15 cellular contexts compared by ENCODE assay signal in genomic region chr4:154597281-154597680, GRCh38. TPM values are rescaled to one million over a fixed set of nuclear protein-coding genes. Genes with fewer than 3 reads are reported as not detected.
"Had no signal": no experiment of that assay in that cellular context is flagged by ENCODE, and none has a peak within 500 bp of the region (broad histone marks: within the 10 kb centered on the region; RNA-seq: fewer than 3 reads in every experiment).

No MANE protein-coding gene starts in this region.

RNA-seq across cellular contexts. Expression of gene FGA, which starts 6.7 kb away (rescaled TPM):
- total RNA-seq: activated naive CD4-positive, alpha-beta T cell treated with anti-CD3 and anti-CD28 coated beads for 36 hours; activated naive CD4-positive, alpha-beta T cell treated with anti-CD3 and anti-CD28 coated beads, Interleukin-2, amount 50 U/mL, for 72 hours; activated naive CD8-positive, alpha-beta T cell treated with anti-CD3 and anti-CD28 coated beads for 36 hours; activated naive CD8-positive, alpha-beta T cell treated with anti-CD3 and anti-CD28 coated beads, Interleukin-2, amount 10 ng/mL, durations not matched to agents 7 days and 5 days; activated T-cell treated with anti-CD3 and anti-CD28 coated beads, Interleukin-2, amount 50 U/mL, for 72 hours; activated T-helper 1 cell treated with anti-CD3 and anti-CD28 coated beads, Interleukin-12 subunit alpha, Interleukin-12 subunit beta, Interleukin-2, Interleukin-4 antibody, amounts not matched to agents 30 ng/mL and 10 ng/mL and 1 ng/mL, durations not matched to agents 14 hours and 24 hours and 36 hours; activated T-helper 17 cell treated with anti-CD3 and anti-CD28 coated beads, Interleukin-2, amount 50 U/mL, for 72 hours; activated T-helper 2 cell treated with anti-CD3 and anti-CD28 coated beads, Interferon-gamma antibody, Interleukin-2, Interleukin-4, amounts not matched to agents 10 μg/mL and 5 μg/mL and 100 μg/mL, durations not matched to agents 14 hours and 24 hours and 36 hours; aorta; astrocyte; bronchial epithelial cell; cardiac muscle cell; cardiac septum; chondrocyte had no signal

RNA-seq across cellular contexts. Expression of gene FGG, which starts 15.2 kb away (rescaled TPM):
- total RNA-seq: activated naive CD4-positive, alpha-beta T cell treated with anti-CD3 and anti-CD28 coated beads for 36 hours; activated naive CD4-positive, alpha-beta T cell treated with anti-CD3 and anti-CD28 coated beads, Interleukin-2, amount 50 U/mL, for 72 hours; activated naive CD8-positive, alpha-beta T cell treated with anti-CD3 and anti-CD28 coated beads for 36 hours; activated naive CD8-positive, alpha-beta T cell treated with anti-CD3 and anti-CD28 coated beads, Interleukin-2, amount 10 ng/mL, durations not matched to agents 7 days and 5 days; activated T-cell treated with anti-CD3 and anti-CD28 coated beads, Interleukin-2, amount 50 U/mL, for 72 hours; activated T-helper 1 cell treated with anti-CD3 and anti-CD28 coated beads, Interleukin-12 subunit alpha, Interleukin-12 subunit beta, Interleukin-2, Interleukin-4 antibody, amounts not matched to agents 30 ng/mL and 10 ng/mL and 1 ng/mL, durations not matched to agents 14 hours and 24 hours and 36 hours; activated T-helper 17 cell treated with anti-CD3 and anti-CD28 coated beads, Interleukin-2, amount 50 U/mL, for 72 hours; activated T-helper 2 cell treated with anti-CD3 and anti-CD28 coated beads, Interferon-gamma antibody, Interleukin-2, Interleukin-4, amounts not matched to agents 10 μg/mL and 5 μg/mL and 100 μg/mL, durations not matched to agents 14 hours and 24 hours and 36 hours; astrocyte; body of pancreas; cardiac muscle cell; cardiac septum; chondrocyte had no signal

RNA-seq across cellular contexts. Expression of gene FGB, which starts 34.5 kb away (rescaled TPM):
- total RNA-seq: activated naive CD4-positive, alpha-beta T cell treated with anti-CD3 and anti-CD28 coated beads for 36 hours; activated naive CD4-positive, alpha-beta T cell treated with anti-CD3 and anti-CD28 coated beads, Interleukin-2, amount 50 U/mL, for 72 hours; activated naive CD8-positive, alpha-beta T cell treated with anti-CD3 and anti-CD28 coated beads for 36 hours; activated naive CD8-positive, alpha-beta T cell treated with anti-CD3 and anti-CD28 coated beads, Interleukin-2, amount 10 ng/mL, durations not matched to agents 7 days and 5 days; activated T-cell treated with anti-CD3 and anti-CD28 coated beads, Interleukin-2, amount 50 U/mL, for 72 hours; activated T-helper 1 cell treated with anti-CD3 and anti-CD28 coated beads, Interleukin-12 subunit alpha, Interleukin-12 subunit beta, Interleukin-2, Interleukin-4 antibody, amounts not matched to agents 30 ng/mL and 10 ng/mL and 1 ng/mL, durations not matched to agents 14 hours and 24 hours and 36 hours; activated T-helper 17 cell treated with anti-CD3 and anti-CD28 coated beads, Interleukin-2, amount 50 U/mL, for 72 hours; activated T-helper 2 cell treated with anti-CD3 and anti-CD28 coated beads, Interferon-gamma antibody, Interleukin-2, Interleukin-4, amounts not matched to agents 10 μg/mL and 5 μg/mL and 100 μg/mL, durations not matched to agents 14 hours and 24 hours and 36 hours; aorta; body of pancreas; bronchial epithelial cell; cardiac septum had no signal
